5 cellular contexts compared by ENCODE assay signal in the genomic region with DNA sequence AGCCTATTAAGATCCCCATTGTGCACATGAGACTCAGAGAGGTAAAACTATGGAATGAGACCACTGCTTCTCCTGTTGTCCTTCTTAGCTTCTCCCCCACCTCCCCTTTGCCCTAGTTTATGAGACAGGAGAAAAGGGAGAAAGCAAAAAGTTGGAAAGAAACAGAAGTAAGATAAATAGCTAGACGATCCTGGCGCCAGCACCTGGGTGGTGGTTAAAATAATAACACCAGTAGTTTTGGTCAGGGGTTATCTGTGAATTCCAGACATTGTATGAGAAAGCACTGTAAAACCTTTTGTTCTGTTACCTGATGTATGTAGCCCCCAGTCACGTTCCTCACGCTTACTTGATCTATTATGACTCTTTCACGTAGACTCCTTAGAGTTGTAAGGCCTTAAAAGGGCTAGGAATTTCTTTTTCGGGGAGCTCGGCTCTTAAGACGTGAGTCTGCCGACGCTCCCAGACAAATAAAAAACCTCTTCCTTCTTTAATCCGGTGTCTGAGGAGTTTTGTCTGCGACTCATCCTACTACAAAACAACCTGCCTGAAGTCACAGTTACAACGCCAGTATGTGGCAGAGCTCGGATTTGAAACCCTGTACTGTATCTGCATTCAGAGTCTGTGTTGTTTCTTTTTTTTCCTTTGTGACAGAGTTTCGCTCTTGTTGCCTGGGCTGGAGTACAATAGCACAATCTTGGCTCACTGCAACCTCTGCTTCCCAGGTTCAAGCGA. TPM values are rescaled to one million over a fixed set of nuclear protein-coding genes. Genes with fewer than 3 reads are reported as not detected.
"Had no signal": no experiment of that assay in that cellular context is flagged by ENCODE, and none has a peak within 500 bp of the region (broad histone marks: within the 10 kb centered on the region; RNA-seq: fewer than 3 reads in every experiment).

No MANE protein-coding gene starts in this region.

RNA-seq across cellular contexts. Expression of a gene that starts 3.6 kb away (rescaled TPM):
- total RNA-seq: NCI-H460, Peyer's patch, Right ventricle myocardium inferior, RPMI7951, SJCRH30 had no signal
